12 cellular contexts compared by ENCODE assay signal in genomic region chr3:188664795-188665194, GRCh38.
A peak's percentile ranks its signal among the peaks of the same experiment; 100 is the strongest.
DNase-seq lines count a peak whose midpoint lies in the region; ATAC-seq and TF ChIP-seq lines count a peak whose summit lies in the region.
"Had no signal": no experiment of that assay in that cellular context is flagged by ENCODE, and none has a peak within 500 bp of the region (broad histone marks: within the 10 kb centered on the region; RNA-seq: fewer than 3 reads in every experiment).

No MANE protein-coding gene starts in this region.

- H3K27me3 ChIP-seq in H7 (ENCODE audit: control insufficient read depth, insufficient read depth, low read length) = no peaks in the 10 kb centered on the region
- no peaks in the 10 kb centered on the region for H3K27me3 ChIP-seq in SK-N-SH (ENCODE audit: insufficient read depth)

- no peaks in the 10 kb centered on the region for H3K9me3 Mint-ChIP-seq in Calu3 (ENCODE audit: low read depth, unreplicated experiment)

- TF ChIP-seq CTCF in Calu3 (IDR thresholded peaks at IDR 0.05; ENCODE audit: unreplicated experiment) (peak; percentile 36), SK-N-SH (IDR thresholded peaks at IDR 0.05) (peak; percentile 27)

- H3K9me2 ChIP-seq in SK-N-SH = no peaks in the 10 kb centered on the region

- H3K27ac ChIP-seq in SK-N-SH (ENCODE audit: low read depth in 2 of 2, low read length in 1 of 2) = no peak overlapping the region

- no peaks in the 10 kb centered on the region for H4K20me1 ChIP-seq in SK-N-SH (ENCODE audit: insufficient read depth)

- H3K4me3 ChIP-seq in H7 (ENCODE audit: insufficient read depth, low read depth, low read length) = no peak overlapping the region
- H3K4me3 ChIP-seq in SK-N-SH (ENCODE audit: low read depth in 2 of 2, low read length in 1 of 2) = no peak overlapping the region
- H3K4me3 ChIP-seq: lung had no signal

- H3K27me3 Mint-ChIP-seq in Calu3 (ENCODE audit: unreplicated experiment) = no peaks in the 10 kb centered on the region

- no peak overlapping the region for H3K4me2 ChIP-seq in SK-N-SH

- peaks cover 34% of the 10 kb centered on the region for H3K79me2 ChIP-seq in SK-N-SH (ENCODE audit: insufficient read depth)

- H2AFZ ChIP-seq in SK-N-SH (ENCODE audit: low read depth) = no peak overlapping the region

- no peaks in the 10 kb centered on the region for H3K9me3 ChIP-seq in SK-N-SH

- no peaks in the 10 kb centered on the region for H3K4me1 Mint-ChIP-seq in Calu3 (ENCODE audit: low read depth, unreplicated experiment)

- no peak overlapping the region for H3K4me3 Mint-ChIP-seq in Calu3 (ENCODE audit: low read depth, unreplicated experiment)

- H3K4me1 ChIP-seq in SK-N-SH (ENCODE audit: control insufficient read depth in 1 of 2, insufficient read depth in 2 of 2, low read depth in 1 of 2, low read length in 1 of 2) = no peaks in the 10 kb centered on the region

- WGBS in SK-N-SH (ENCODE audit: low lambda C conversion rate) = 71% methylated on average over 3 of the region's 3 CpGs

- H3K36me3 ChIP-seq in H7 (replicated peaks; ENCODE audit: control insufficient read depth, insufficient read depth, low read length) (no peaks in the 10 kb centered on the region), SK-N-SH (replicated peaks in 1 of 2; ENCODE audit: control insufficient read depth in 1 of 2, insufficient read depth in 2 of 2, low read length in 1 of 2) (peaks cover 0 to 4% of the 10 kb centered on the region in 2 experiments)

- no peaks in the 10 kb centered on the region for H3F3A ChIP-seq in SK-N-SH (replicated peaks; ENCODE audit: insufficient read depth)

- no peak for TF ChIP-seq EP300 in SK-N-SH (IDR thresholded peaks at IDR 0.05; ENCODE audit: borderline replicate concordance in 1 of 2, low read depth in 1 of 2, low read length in 1 of 2)

- intact Hi-C loops in Calu3 (cut with micrococcal nuclease; ENCODE audit: unreplicated experiment) (no loop called here), left ventricle myocardium superior (cut with micrococcal nuclease) (no loop called here)

- H3K9ac ChIP-seq in SK-N-SH = no peak overlapping the region

- POLR2A ChIA-PET in SK-N-SH (lab: Yijun Ruan, JAX) = no interaction called here

- no peaks in the 10 kb centered on the region for H3K36me3 Mint-ChIP-seq in Calu3 (ENCODE audit: insufficient read depth, unreplicated experiment)

- no TSS peak for BruUV-seq in Calu3 (replicated peaks; lab: Mats Ljungman, UMichigan)

- 0 out of 2 replicates have a peak, but pooled peaks have one; percentile 10 for TF ChIP-seq RAD21 in SK-N-SH (IDR thresholded peaks at IDR 0.05; ENCODE audit: low read length)

- no peak overlapping the region for H3K27ac Mint-ChIP-seq in Calu3 (ENCODE audit: unreplicated experiment)

- ATAC-seq in left ventricle myocardium superior (peak; percentile 49), HG03139 (IDR thresholded peaks at IDR 0.05; ENCODE audit: unreplicated experiment) (no peak), HG03565 (IDR thresholded peaks at IDR 0.05; ENCODE audit: unreplicated experiment) (no peak), GM18870 (IDR thresholded peaks at IDR 0.05; ENCODE audit: unreplicated experiment) (no peak)

- DNase-seq in Calu3 (peak; percentile 23), H7 (peak; percentile 13), SK-N-SH (peak; percentile 3), left ventricle myocardium superior (no peak), HuH-7.5 (ENCODE audit: low spot score) (no peak)
- DNase-seq: cortex of kidney; NCI-H2171; stimulated activated CD4-positive, alpha-beta T cell treated with anti-CD3 and anti-CD28 coated beads, Interleukin-2, amount 100 ng/mL, for 48 hours had no signal

- CTCF ChIA-PET in Calu3 (lab: Charles Lee) (interaction anchor here (0.8 kb wide), 1 partner anchor 1432 kb away, joined by 3 read pairs; no protein-coding TSS in a partner anchor), SK-N-SH (lab: Yijun Ruan, JAX) (no interaction called here)

TF ChIP-seq in SK-N-SH, 30 proteins besides CTCF, POLR2A, EP300 and RAD21:
- no peak for TF ChIP-seq SMC3 (IDR thresholded peaks at IDR 0.05; ENCODE audit: low read depth, low read length)
- TF ChIP-seq PBX3 (IDR thresholded peaks at IDR 0.05) = no peak
- no peak for TF ChIP-seq SIN3A (IDR thresholded peaks at IDR 0.05; ENCODE audit: borderline replicate concordance, low read depth, low read length)
- no peak for TF ChIP-seq MAX (IDR thresholded peaks at IDR 0.05; ENCODE audit: low read depth)

Comparison
In these comparisons a context has a peak if more than half of its experiments do, and no peak if none do; other contexts are left out.
1. DNase-seq: peak in Calu3 (single experiment), H7 (single experiment) and SK-N-SH (single experiment); none in left ventricle myocardium superior (single experiment) and HuH-7.5 (single experiment).